ENCODE assay signal across 8 cellular contexts in the genomic region with DNA sequence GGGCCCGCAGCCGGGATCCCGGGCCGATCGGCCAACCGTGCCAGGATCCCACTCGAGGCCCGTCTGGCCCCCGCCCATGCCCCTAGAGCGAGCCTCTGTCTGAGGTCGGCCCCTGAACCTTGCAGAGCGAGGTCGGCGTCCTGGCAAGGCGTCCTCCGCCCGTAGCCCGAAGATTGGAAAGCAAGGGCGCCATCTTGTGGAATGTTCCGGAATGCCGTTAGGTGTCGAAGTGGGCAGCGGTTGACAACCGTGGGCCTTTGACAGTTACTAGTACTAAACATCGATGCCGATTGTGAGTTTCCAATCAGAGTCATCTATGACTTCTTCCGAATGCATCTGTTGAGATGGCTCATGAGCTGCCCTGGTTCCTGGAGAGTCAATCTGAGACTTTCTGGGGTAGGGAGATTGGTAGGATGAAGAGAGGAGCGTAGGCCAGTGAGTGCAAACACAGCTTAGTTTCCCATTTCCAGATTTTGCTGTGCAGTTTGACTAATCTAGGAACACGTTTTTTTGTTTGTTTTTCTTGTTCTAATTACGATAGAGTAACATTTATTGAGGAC. TPM values are rescaled to one million over a fixed set of nuclear protein-coding genes. Genes with fewer than 3 reads are reported as not detected.
DNase-seq lines count a peak whose midpoint lies in the region; ATAC-seq and TF ChIP-seq lines count a peak whose summit lies in the region.

No MANE protein-coding gene starts in this region.

- H3K4me3 ChIP-seq in fibroblast of lung (replicated peaks in 1 of 4; ENCODE audit: control extremely low read depth in 1 of 4, insufficient read depth in 1 of 4, low read depth in 3 of 4, low read length in 4 of 4): peak overlapping the region; percentile 32 to 88 (median 68)

- peak; percentile 70 to 86 for TF ChIP-seq CTCF in fibroblast of lung (conservative IDR thresholded peaks at IDR 0.05 in 1 of 2, IDR thresholded peaks at IDR 0.05 in 1 of 2; ENCODE audit: low read depth in 1 of 2, low read length in 2 of 2)

- H2AFZ ChIP-seq in fibroblast of lung (ENCODE audit: low read length): peak overlapping the region; percentile 89

- no peaks in the 10 kb centered on the region for H3K27me3 Mint-ChIP-seq in naive B cell
- H3K27me3 Mint-ChIP-seq in stimulated activated memory B cell treated with anti-CD40 and anti-IgM and Interleukin-4, amounts not matched to agents 10 μg/mL and 1 μg/mL and 100 μg/mL, for 72 hours: no peaks in the 10 kb centered on the region

- H3K4me2 ChIP-seq in fibroblast of lung (ENCODE audit: extremely low read depth, insufficient read depth, low read length): peak overlapping the region; percentile 73

- peak overlapping the region; percentile 91 for H3K27ac ChIP-seq in fibroblast of lung (ENCODE audit: insufficient read depth, low read length)

- H3K79me2 ChIP-seq in fibroblast of lung (ENCODE audit: control insufficient read depth, insufficient read depth, low read length): peaks cover 31% of the 10 kb centered on the region

- H3K9ac ChIP-seq in fibroblast of lung (ENCODE audit: insufficient read depth, low read length): peak overlapping the region; percentile 93

- H3K27ac Mint-ChIP-seq in naive B cell: peak overlapping the region; percentile 67 to 95 (median 88)
- peak overlapping the region; percentile 71 for H3K27ac Mint-ChIP-seq in stimulated activated memory B cell treated with anti-CD40 and anti-IgM and Interleukin-4, amounts not matched to agents 10 μg/mL and 1 μg/mL and 100 μg/mL, for 72 hours

- peaks cover 0 to 3% of the 10 kb centered on the region in 2 donors for H3K36me3 Mint-ChIP-seq in naive B cell
- H3K36me3 Mint-ChIP-seq in stimulated activated memory B cell treated with anti-CD40 and anti-IgM and Interleukin-4, amounts not matched to agents 10 μg/mL and 1 μg/mL and 100 μg/mL, for 72 hours: peaks cover 4% of the 10 kb centered on the region

- DNase-seq in DMS153 treated with DMSO at 0.1 percent for 48 hours (lab: John Stamatoyannopoulos, UW; ENCODE audit: unreplicated experiment) (peak; percentile 55), HuH-7.5 (ENCODE audit: low spot score) (peak; percentile 41), RKO (ENCODE audit: low spot score) (peak; percentile 79), fibroblast of lung (ENCODE audit: low read depth in 2 of 2) (peak; percentile 77 to 86), naive B cell (peak; percentile 86)
- peak; percentile 80 to 86 for DNase-seq in activated T-helper 1 cell treated with anti-CD3 and anti-CD28 coated beads, Interleukin-2, amount 50 U/mL, for 16 hours (ENCODE audit: low read depth in 1 of 2, low spot score in 1 of 2)

- peaks cover 0 to 1% (median 0%) of the 10 kb centered on the region in 7 donors for H3K9me3 Mint-ChIP-seq in naive B cell
- H3K9me3 Mint-ChIP-seq in stimulated activated memory B cell treated with anti-CD40 and anti-IgM and Interleukin-4, amounts not matched to agents 10 μg/mL and 1 μg/mL and 100 μg/mL, for 72 hours: no peaks in the 10 kb centered on the region

- H3K9me3 ChIP-seq in fibroblast of lung (ENCODE audit: control insufficient read depth, insufficient read depth, low read depth, low read length): no peaks in the 10 kb centered on the region

- no peaks in the 10 kb centered on the region for H4K20me1 ChIP-seq in fibroblast of lung (ENCODE audit: control insufficient read depth, extremely low read depth, insufficient read depth, low read length)

- H3K36me3 ChIP-seq in fibroblast of lung (ENCODE audit: control insufficient read depth, insufficient read depth, low read length): peaks cover 4% of the 10 kb centered on the region

- peaks cover 3% of the 10 kb centered on the region for H3K4me1 ChIP-seq in fibroblast of lung (ENCODE audit: control insufficient read depth, extremely low read depth, insufficient read depth, low read length)

- ATAC-seq in GM21529 (IDR thresholded peaks at IDR 0.05; ENCODE audit: unreplicated experiment) (peak; percentile 77), naive B cell (ENCODE audit: low read depth in 2 of 2) (peak; percentile 63)
- peak; percentile 84 for ATAC-seq in stimulated activated memory B cell treated with anti-CD40 and anti-IgM and Interleukin-4, amounts not matched to agents 10 μg/mL and 1 μg/mL and 100 μg/mL, for 72 hours

- no peaks in the 10 kb centered on the region for H3K27me3 ChIP-seq in fibroblast of lung (ENCODE audit: control insufficient read depth, insufficient read depth, low read length)

- H3K4me3 Mint-ChIP-seq in naive B cell: peak overlapping the region; percentile 85 to 98 (median 88)
- H3K4me3 Mint-ChIP-seq in stimulated activated memory B cell treated with anti-CD40 and anti-IgM and Interleukin-4, amounts not matched to agents 10 μg/mL and 1 μg/mL and 100 μg/mL, for 72 hours: peak overlapping the region; percentile 84

- H3K4me1 Mint-ChIP-seq in naive B cell: peaks cover 8 to 16% (median 10%) of the 10 kb centered on the region in 3 donors
- peaks cover 8% of the 10 kb centered on the region for H3K4me1 Mint-ChIP-seq in stimulated activated memory B cell treated with anti-CD40 and anti-IgM and Interleukin-4, amounts not matched to agents 10 μg/mL and 1 μg/mL and 100 μg/mL, for 72 hours

RNA-seq across cellular contexts. Expression of a gene that starts 0.9 kb away (rescaled TPM):
- total RNA-seq in fibroblast of lung: 835 and 983 TPM in 2 replicates
- polyA plus RNA-seq in fibroblast of lung: 26.8 and 59.4 TPM in 2 replicates
- polyA plus RNA-seq in fibroblast of lung (2012): 24.9 and 57.2 TPM in 2 replicates
- polyA minus RNA-seq in fibroblast of lung (ENCODE audit: low replicate concordance): 19.9 and 78.0 TPM in 2 replicates
- 1 to 10 TPM; 1.9 to 8.9 (median 7.5) TPM for polyA plus RNA-seq in naive B cell (ENCODE audit: low read depth in 6 of 6)

RNA-seq across cellular contexts. Expression of a gene that starts 30.4 kb away (rescaled TPM):
- total RNA-seq in fibroblast of lung: not detected in 2 replicates
- not detected in 2 replicates for polyA plus RNA-seq in fibroblast of lung
- polyA plus RNA-seq in fibroblast of lung (2012): not detected in 2 replicates
- not detected in 2 replicates for polyA minus RNA-seq in fibroblast of lung (ENCODE audit: low replicate concordance)
- polyA plus RNA-seq in naive B cell (ENCODE audit: low read depth in 6 of 6): 100 to 1,000 TPM; 308 to 432 (median 350) TPM

Comparison
In these comparisons a context has a peak if more than half of its experiments do, and no peak if none do; other contexts are left out.
1. Peak in every context shown above with its lines: DNase-seq, ATAC-seq, H3K4me3 ChIP-seq and H3K27ac ChIP-seq.
2. RNA of a gene that starts 30.4 kb away (polyA plus RNA-seq): 308 to 432 TPM in naive B cell; not detected in fibroblast of lung; every median in the first group is over 100 times any median in the second.